8 cellular contexts compared by ENCODE assay signal in genomic region chr1:151511636-151512215, GRCh38. TPM values are rescaled to one million over a fixed set of nuclear protein-coding genes. Genes with fewer than 3 reads are reported as not detected.
DNase-seq lines count a peak whose midpoint lies in the region; ATAC-seq and TF ChIP-seq lines count a peak whose summit lies in the region.

No MANE protein-coding gene starts in this region.

- H3K4me1 ChIP-seq in gastroesophageal sphincter: peaks cover 2 to 24% (median 9%) of the 10 kb centered on the region in 3 donors

- TF ChIP-seq CTCF in gastroesophageal sphincter (IDR thresholded peaks at IDR 0.05): no peak

- no peaks in the 10 kb centered on the region for H3K27me3 Mint-ChIP-seq in activated T-cell treated with anti-CD3 and anti-CD28 coated beads, Interleukin-2, amount 50 U/mL, for 24 hours

- peaks cover 27% of the 10 kb centered on the region for H3K4me1 Mint-ChIP-seq in activated T-cell treated with anti-CD3 and anti-CD28 coated beads, Interleukin-2, amount 50 U/mL, for 24 hours (ENCODE audit: low read depth)

- H3K4me3 Mint-ChIP-seq in activated T-cell treated with anti-CD3 and anti-CD28 coated beads, Interleukin-2, amount 50 U/mL, for 24 hours: peak overlapping the region; percentile 80

- peak; percentile 85 for DNase-seq in DMS 273 (lab: John Stamatoyannopoulos, UW; ENCODE audit: unreplicated experiment)
- DNase-seq in HEK293T (ENCODE audit: extremely low spot score): peak; percentile 69
- DNase-seq in NCI-H345 (lab: John Stamatoyannopoulos, UW): peak; percentile 67
- DNase-seq in activated T-cell treated with anti-CD3 and anti-CD28 coated beads, Interleukin-2, amount 50 U/mL, for 24 hours: no peak
- peak in 30 of 56 donors; percentile 24 to 68 (median 49) for DNase-seq in nucleus accumbens (lab: John Stamatoyannopoulos, UW)
- DNase-seq in NCI-H1694 treated with DMSO at 0.1 percent for 48 hours (lab: John Stamatoyannopoulos, UW): no peak

- H3K36me3 ChIP-seq in gastroesophageal sphincter: no peaks in the 10 kb centered on the region

- TF ChIP-seq POLR2A in gastroesophageal sphincter (IDR thresholded peaks at IDR 0.05): no peak

- no peaks in the 10 kb centered on the region for H3K9me3 ChIP-seq in gastroesophageal sphincter

- H3K36me3 Mint-ChIP-seq in activated T-cell treated with anti-CD3 and anti-CD28 coated beads, Interleukin-2, amount 50 U/mL, for 24 hours (ENCODE audit: low read depth): no peaks in the 10 kb centered on the region

- POLR2A ChIA-PET in HEK293T (lab: Yijun Ruan, JAX): interaction anchor here (0.5 to 2.6 kb wide), 27 partner anchors 8 to 290 kb away, joined by 3 to 22 read pairs (median 3); partner anchors contain the start of genes POGZ, PSMB4, SELENBP1 and TUFT1

- H3K27ac ChIP-seq in gastroesophageal sphincter: peak overlapping the region in 3 of 4 donors; percentile 85 to 89 (median 88)

- peak overlapping the region; percentile 57 to 78 for H3K4me3 ChIP-seq in gastroesophageal sphincter

- H3K9me3 Mint-ChIP-seq in activated T-cell treated with anti-CD3 and anti-CD28 coated beads, Interleukin-2, amount 50 U/mL, for 24 hours: no peaks in the 10 kb centered on the region

- no peak for TF ChIP-seq EP300 in gastroesophageal sphincter (IDR thresholded peaks at IDR 0.05)

- H3K27ac Mint-ChIP-seq in activated T-cell treated with anti-CD3 and anti-CD28 coated beads, Interleukin-2, amount 50 U/mL, for 24 hours: peak overlapping the region; percentile 66

- ATAC-seq in gastroesophageal sphincter: peak; percentile 40
- ATAC-seq in GM21737 (IDR thresholded peaks at IDR 0.05; ENCODE audit: unreplicated experiment): no peak

- CTCF ChIA-PET in HEK293T (lab: Yijun Ruan, JAX): interaction anchor here (0.6 to 1.7 kb wide), 2 partner anchors 67 to 1240 kb away, joined by 4 to 5 read pairs; no protein-coding TSS in a partner anchor

- WGBS in gastroesophageal sphincter (ENCODE audit: low coverage in 1 of 2), 2 donors: 0% methylated on average over 3 of the region's 23 CpGs; no CpG with 5 or more reads in 1 of the 2 donors

- H3K27me3 ChIP-seq in gastroesophageal sphincter: peaks cover 6% of the 10 kb centered on the region

TF ChIP-seq in HEK293T, 16 proteins besides CTCF, POLR2A, EP300 and RAD21:
- TF ChIP-seq LEF1 (IDR thresholded peaks at IDR 0.05; ENCODE audit: borderline replicate concordance): no peak
- peak; percentile 3; the same call in 1 of the 2 replicates for TF ChIP-seq L3MBTL2 (conservative IDR thresholded peaks at IDR 0.05)
TF ChIP-seq in HEK293T: peak in this region for 1.

RNA-seq across cellular contexts. Expression of gene CGN, which starts 0.5 kb away (rescaled TPM):
- 1 to 10 TPM in 1 of 4 donors, under 1 TPM in 3; 0.13 to 2.2 (median 0.29) TPM for total RNA-seq in gastroesophageal sphincter

RNA-seq across cellular contexts. Expression of gene TUFT1, which starts 28.4 kb away (rescaled TPM):
- total RNA-seq in gastroesophageal sphincter: 10 to 100 TPM; 15.1 to 20.4 (median 17.5) TPM

RNA-seq across cellular contexts. Expression of gene POGZ, which starts 52.4 kb away (rescaled TPM):
- 10 to 100 TPM; 25.8 to 68.2 (median 47.3) TPM for total RNA-seq in gastroesophageal sphincter

Comparison
In these comparisons a context has a peak if more than half of its experiments do, and no peak if none do; other contexts are left out.
1. DNase-seq: peak in DMS 273 (single experiment), HEK293T (single experiment), NCI-H345 (single experiment) and nucleus accumbens (30 of 56); none in activated T-cell treated with anti-CD3 and anti-CD28 coated beads, Interleukin-2, amount 50 U/mL, for 24 hours (single experiment) and NCI-H1694 treated with DMSO at 0.1 percent for 48 hours (single experiment).